In the genomic region with DNA sequence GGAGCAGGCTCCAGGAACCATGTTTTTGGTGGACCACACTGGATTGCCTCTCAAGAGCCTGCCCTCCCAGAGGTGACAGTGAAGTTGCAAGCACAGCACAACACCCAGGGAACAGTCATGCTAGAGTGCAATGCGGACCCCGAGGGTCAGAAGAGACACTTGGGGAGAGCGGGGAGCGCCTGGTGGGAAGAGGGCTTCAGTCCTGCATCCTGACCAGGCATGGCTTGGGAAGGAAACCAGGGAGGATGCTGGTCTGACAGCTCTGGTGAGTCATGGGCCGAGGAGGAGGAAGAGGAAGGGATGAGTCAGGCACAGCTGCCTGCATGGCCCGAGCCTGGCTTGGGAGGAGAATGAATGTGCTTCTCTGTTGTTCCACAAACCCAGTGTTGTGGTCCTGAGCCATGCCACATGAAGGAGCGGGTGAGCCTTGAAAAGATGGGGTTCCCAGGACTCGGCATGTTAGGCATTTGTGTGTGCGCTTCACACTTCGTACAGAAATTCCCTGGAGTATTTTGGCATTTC, we compare ENCODE assay signal across 8 cellular contexts. TPM values are rescaled to one million over a fixed set of nuclear protein-coding genes. Genes with fewer than 3 reads are reported as not detected.
DNase-seq lines count a peak whose midpoint lies in the region; ATAC-seq and TF ChIP-seq lines count a peak whose summit lies in the region.

No MANE protein-coding gene starts in this region.

- H3K4me1 Mint-ChIP-seq in activated naive CD8-positive, alpha-beta T cell (ENCODE audit: low read depth) = peaks cover 23% of the 10 kb centered on the region

- H3K36me3 ChIP-seq in Peyer's patch (no peaks in the 10 kb centered on the region), heart right ventricle (no peaks in the 10 kb centered on the region), psoas muscle (ENCODE audit: insufficient read depth in 1 of 2, low read depth in 1 of 2) (no peaks in the 10 kb centered on the region)

- H3K4me1 ChIP-seq in Peyer's patch = peaks cover 0 to 18% (median 0%) of the 10 kb centered on the region in 4 donors
- H3K4me1 ChIP-seq in heart right ventricle = peaks cover 19 to 80% (median 58%) of the 10 kb centered on the region in 9 donors
- peaks cover 62% of the 10 kb centered on the region for H3K4me1 ChIP-seq in psoas muscle

- DNase-seq in GDM1 (lab: John Stamatoyannopoulos, UW) (peak; percentile 84), Peyer's patch (peak in 2 of 3 donors; percentile 28 to 76), heart right ventricle (peak; percentile 68 to 87), psoas muscle (peak; percentile 87 to 89), DMS153 treated with DMSO at 0.1 percent for 48 hours (lab: John Stamatoyannopoulos, UW; ENCODE audit: unreplicated experiment) (no peak), NCI-H526 treated with DMSO at 0.1 percent for 48 hours (lab: John Stamatoyannopoulos, UW) (no peak), SHP77 treated with DMSO at 0.1 percent for 48 hours (lab: John Stamatoyannopoulos, UW) (no peak)

- peak overlapping the region; percentile 63 for H3K4me3 Mint-ChIP-seq in activated naive CD8-positive, alpha-beta T cell

- H3K27ac ChIP-seq in Peyer's patch (peak overlapping the region; percentile 55 to 77 (median 72)), heart right ventricle (peak overlapping the region; percentile 67 to 97 (median 92)), psoas muscle (peak overlapping the region; percentile 93)

- no peaks in the 10 kb centered on the region for H3K9me3 Mint-ChIP-seq in activated naive CD8-positive, alpha-beta T cell (ENCODE audit: low read depth)

- H3K36me3 Mint-ChIP-seq in activated naive CD8-positive, alpha-beta T cell = no peaks in the 10 kb centered on the region

- H3K27me3 Mint-ChIP-seq in activated naive CD8-positive, alpha-beta T cell = no peaks in the 10 kb centered on the region

- TF ChIP-seq POLR2A in Peyer's patch (IDR thresholded peaks at IDR 0.05) = no peak

- TF ChIP-seq CTCF in Peyer's patch (IDR thresholded peaks at IDR 0.05) (no peak), heart right ventricle (IDR thresholded peaks at IDR 0.05) (no peak), psoas muscle (IDR thresholded peaks at IDR 0.05) (no peak)

- ATAC-seq in heart right ventricle (peak; percentile 84 to 95 (median 88)), psoas muscle (peak; percentile 89 to 94 (median 89))

- intact Hi-C loops in heart right ventricle (cut with DNase I) (loop anchor here in 2 of 10 donors (5.0 kb wide), 1 partner anchor 41 kb away; no protein-coding TSS in a partner anchor), psoas muscle (cut with DNase I) (loop anchor here in 1 of 2 donors (5.0 kb wide), 1 partner anchor 41 kb away; no protein-coding TSS in a partner anchor)

- H3K27me3 ChIP-seq in Peyer's patch = no peaks in the 10 kb centered on the region
- H3K27me3 ChIP-seq in heart right ventricle = no peaks in the 10 kb centered on the region
- H3K27me3 ChIP-seq in psoas muscle (ENCODE audit: insufficient read depth in 3 of 3, low read length in 2 of 3) = no peaks in the 10 kb centered on the region

- H3K9me3 ChIP-seq in Peyer's patch (no peaks in the 10 kb centered on the region), heart right ventricle (no peaks in the 10 kb centered on the region), psoas muscle (no peaks in the 10 kb centered on the region)

- WGBS in heart right ventricle, 2 donors = 33 to 42% methylated on average over 10 of the region's 10 CpGs
- 35 to 37% (median 36%) methylated on average over 10 of the region's 10 CpGs for WGBS in psoas muscle, 3 donors

- peak overlapping the region; percentile 86 for H3K27ac Mint-ChIP-seq in activated naive CD8-positive, alpha-beta T cell

- H3K4me3 ChIP-seq in Peyer's patch (no peak overlapping the region), heart right ventricle (no peak overlapping the region), psoas muscle (no peak overlapping the region)

RNA-seq across cellular contexts. Expression of a gene that starts 29.5 kb away (rescaled TPM):
- not detected for total RNA-seq in Peyer's patch
- total RNA-seq in heart right ventricle = 100 to 1,000 TPM in 6 of 10 donors, 10 to 100 TPM in 4; 46.3 to 395 (median 133) TPM
- polyA plus RNA-seq in heart right ventricle = 100 to 1,000 TPM; 248 to 370 TPM
- total RNA-seq in psoas muscle = 1,000 to 10,000 TPM; 1,055 to 3,522 (median 2,378) TPM
- 1,000 to 10,000 TPM in 2 of 3 donors, 100 to 1,000 TPM in 1; 254 to 5,473 (median 1,117) TPM for polyA plus RNA-seq in psoas muscle

RNA-seq across cellular contexts. Expression of a gene that starts 41.1 kb away (rescaled TPM):
- under 1 TPM in 1 of 4 donors, not detected in 3; 0.40 TPM for total RNA-seq in Peyer's patch
- total RNA-seq in heart right ventricle = 10 to 100 TPM in 9 of 10 donors, 1 to 10 TPM in 1; 8.9 to 42.5 (median 17.4) TPM
- polyA plus RNA-seq in heart right ventricle = 10 to 100 TPM; 30.4 to 58.3 TPM
- 10 to 100 TPM in 1 of 4 donors, 1 to 10 TPM in 2, under 1 TPM in 1; 0.66 to 12.3 (median 4.9) TPM for total RNA-seq in psoas muscle
- 1 to 10 TPM in 2 of 3 donors, under 1 TPM in 1; 0.96 to 3.4 (median 1.7) TPM for polyA plus RNA-seq in psoas muscle

RNA-seq across cellular contexts. Expression of a gene that starts 44.4 kb away (rescaled TPM):
- 1 to 10 TPM in 2 of 4 donors, under 1 TPM in 1, not detected in 1; 0.70 to 2.5 (median 1.4) TPM for total RNA-seq in Peyer's patch
- total RNA-seq in heart right ventricle = 10 to 100 TPM; 13.6 to 34.0 (median 20.5) TPM
- polyA plus RNA-seq in heart right ventricle = 10 to 100 TPM; 36.5 to 56.0 TPM
- total RNA-seq in psoas muscle = 10 to 100 TPM; 16.0 to 39.2 (median 22.2) TPM
- polyA plus RNA-seq in psoas muscle = 10 to 100 TPM; 43.6 to 59.2 (median 56.7) TPM

RNA-seq across cellular contexts. Expression of a gene that starts 44.9 kb away (rescaled TPM):
- total RNA-seq in Peyer's patch = 100 to 1,000 TPM in 1 of 4 donors, 10 to 100 TPM in 3; 80.2 to 127 (median 85.7) TPM
- 10 to 100 TPM; 34.7 to 49.1 (median 43.8) TPM for total RNA-seq in heart right ventricle
- polyA plus RNA-seq in heart right ventricle = 10 to 100 TPM; 44.0 to 64.9 TPM
- total RNA-seq in psoas muscle = 10 to 100 TPM; 33.2 to 39.6 (median 34.4) TPM
- 10 to 100 TPM; 29.8 to 47.6 (median 43.1) TPM for polyA plus RNA-seq in psoas muscle

RNA-seq across cellular contexts. Expression of a gene that starts 46.4 kb away (rescaled TPM):
- not detected for total RNA-seq in Peyer's patch
- total RNA-seq in heart right ventricle = 1 to 10 TPM in 3 of 10 donors, under 1 TPM in 5, not detected in 2; 0.20 to 1.7 (median 0.73) TPM
- polyA plus RNA-seq in heart right ventricle = 1 to 10 TPM; 1.1 to 2.4 TPM
- total RNA-seq in psoas muscle = 1 to 10 TPM in 2 of 4 donors, under 1 TPM in 1, not detected in 1; 0.56 to 1.1 (median 1.0) TPM
- under 1 TPM in 2 of 3 donors, not detected in 1; 0.12 to 0.13 TPM for polyA plus RNA-seq in psoas muscle

Comparison
In these comparisons a context has a peak if more than half of its experiments do, and no peak if none do; other contexts are left out.
1. DNase-seq: peak in GDM1 (single experiment), Peyer's patch (2 of 3), heart right ventricle (2 of 2) and psoas muscle (2 of 2); none in DMS153 treated with DMSO at 0.1 percent for 48 hours (single experiment), NCI-H526 treated with DMSO at 0.1 percent for 48 hours (single experiment) and SHP77 treated with DMSO at 0.1 percent for 48 hours (single experiment).
2. RNA of a gene that starts 29.5 kb away (total RNA-seq): 1,055 to 3,522 TPM in psoas muscle and 46.3 to 395 TPM in heart right ventricle; not detected in Peyer's patch; every median in the first group is over 10 times any median in the second.
3. RNA of a gene that starts 44.4 kb away (total RNA-seq): 16.0 to 39.2 TPM in psoas muscle and 13.6 to 34.0 TPM in heart right ventricle; 0.70 to 2.5 TPM in Peyer's patch; every median in the first group is over 4 times any median in the second.
4. Peak in every context shown above with its lines, with median percentiles within 50 percentile points of each other: H3K27ac ChIP-seq.